ENCODE assay signal across 17 cellular contexts in genomic region chr5:1044117-1044516, GRCh38. TPM values are rescaled to one million over a fixed set of nuclear protein-coding genes. Genes with fewer than 3 reads are reported as not detected.
A peak's percentile ranks its signal among the peaks of the same experiment; 100 is the strongest.
DNase-seq lines count a peak whose midpoint lies in the region; ATAC-seq, FAIRE-seq and TF ChIP-seq lines count a peak whose summit lies in the region.
"Had no signal": no experiment of that assay in that cellular context is flagged by ENCODE, and none has a peak within 500 bp of the region (broad histone marks: within the 10 kb centered on the region; RNA-seq: fewer than 3 reads in every experiment).

No MANE protein-coding gene starts in this region.

- H3K9ac ChIP-seq in H1 (replicated peaks in 1 of 4; ENCODE audit: extremely low read depth in 1 of 4, low read depth in 3 of 4, low read length in 3 of 4) = no peak overlapping the region

- peaks cover 10 to 50% of the 10 kb centered on the region in 2 experiments for H3K9me3 ChIP-seq in H1 (ENCODE audit: insufficient read depth in 2 of 2, low read depth in 1 of 2, low read length in 1 of 2)
- H3K9me3 ChIP-seq: A549 had no signal

- H3K4me2 ChIP-seq in H1 (ENCODE audit: insufficient read depth in 1 of 2, low read depth in 2 of 2, low read length in 2 of 2) = no peak overlapping the region
- H3K4me2 ChIP-seq: A549 had no signal

- peak overlapping the region; percentile 30 for H3K56ac ChIP-seq in H1 (replicated peaks; ENCODE audit: insufficient read length, low read depth, low read length)

- H3K4me3 Mint-ChIP-seq in stimulated activated naive CD8-positive, alpha-beta T cell treated with anti-CD3 and anti-CD28 coated beads, Interleukin-15, Interleukin-2, amounts not matched to agents 100 ng/mL and 50 ng/mL, for 24 hours = no peak overlapping the region
- H3K4me3 Mint-ChIP-seq in activated T-helper 1 cell treated with anti-CD3 and anti-CD28 coated beads, Interleukin-12 subunit alpha, Interleukin-12 subunit beta, Interleukin-2, Interleukin-4 antibody, amounts not matched to agents 30 ng/mL and 10 ng/mL and 1 ng/mL, durations not matched to agents 14 hours and 24 hours and 36 hours = no peak overlapping the region
- H3K4me3 Mint-ChIP-seq: CD4-positive, alpha-beta memory T cell had no signal

- peaks cover 20% of the 10 kb centered on the region for H3K4me1 Mint-ChIP-seq in stimulated activated naive CD8-positive, alpha-beta T cell treated with anti-CD3 and anti-CD28 coated beads, Interleukin-15, Interleukin-2, amounts not matched to agents 100 ng/mL and 50 ng/mL, for 24 hours (ENCODE audit: low read depth)
- H3K4me1 Mint-ChIP-seq in activated T-helper 1 cell treated with anti-CD3 and anti-CD28 coated beads, Interleukin-12 subunit alpha, Interleukin-12 subunit beta, Interleukin-2, Interleukin-4 antibody, amounts not matched to agents 30 ng/mL and 10 ng/mL and 1 ng/mL, durations not matched to agents 14 hours and 24 hours and 36 hours (ENCODE audit: low read depth) = peaks cover 7% of the 10 kb centered on the region

- H2BK120ac ChIP-seq in H1 (replicated peaks; ENCODE audit: low read depth, low read length) = no peak overlapping the region

- H3K4ac ChIP-seq in H1 (replicated peaks; ENCODE audit: insufficient read length, low read depth, low read length) = no peak overlapping the region

- no peak for FAIRE-seq in H1 (lab: Jason Lieb, UNC)
- FAIRE-seq: A549 had no signal

- WGBS in H1 (ENCODE audit: extremely low coverage in 1 of 2, insufficient coverage in 1 of 2, insufficient read length in 1 of 2, insufficient replicate concordance in 2 of 2, low coverage in 1 of 2, low lambda C conversion rate in 2 of 2, missing lambda C conversion rate in 1 of 2), 2 experiments = 85 to 100% methylated on average over 5 of the region's 5 CpGs

- ATAC-seq in stimulated activated naive CD8-positive, alpha-beta T cell treated with anti-CD3 and anti-CD28 coated beads, Interleukin-15, Interleukin-2, amounts not matched to agents 100 U/mL and 50 U/mL, for 24 hours = no peak
- ATAC-seq in HG03095 (IDR thresholded peaks at IDR 0.05; ENCODE audit: unreplicated experiment) (no peak), GM18861 (IDR thresholded peaks at IDR 0.05; ENCODE audit: unreplicated experiment) (no peak)
- ATAC-seq: A549, GM12878 had no signal

- no peak overlapping the region for H2BK20ac ChIP-seq in H1 (ENCODE audit: low read length)

- no peaks in the 10 kb centered on the region for H3K27me3 Mint-ChIP-seq in stimulated activated naive CD8-positive, alpha-beta T cell treated with anti-CD3 and anti-CD28 coated beads, Interleukin-15, Interleukin-2, amounts not matched to agents 100 ng/mL and 50 ng/mL, for 24 hours
- H3K27me3 Mint-ChIP-seq in activated T-helper 1 cell treated with anti-CD3 and anti-CD28 coated beads, Interleukin-12 subunit alpha, Interleukin-12 subunit beta, Interleukin-2, Interleukin-4 antibody, amounts not matched to agents 30 ng/mL and 10 ng/mL and 1 ng/mL, durations not matched to agents 14 hours and 24 hours and 36 hours (ENCODE audit: insufficient read depth) = peaks cover 1% of the 10 kb centered on the region
- H3K27me3 Mint-ChIP-seq: CD4-positive, alpha-beta memory T cell had no signal

- H3K27ac Mint-ChIP-seq in stimulated activated naive CD8-positive, alpha-beta T cell treated with anti-CD3 and anti-CD28 coated beads, Interleukin-15, Interleukin-2, amounts not matched to agents 100 ng/mL and 50 ng/mL, for 24 hours = peak overlapping the region; percentile 21
- H3K27ac Mint-ChIP-seq in activated T-helper 1 cell treated with anti-CD3 and anti-CD28 coated beads, Interleukin-12 subunit alpha, Interleukin-12 subunit beta, Interleukin-2, Interleukin-4 antibody, amounts not matched to agents 30 ng/mL and 10 ng/mL and 1 ng/mL, durations not matched to agents 14 hours and 24 hours and 36 hours = peak overlapping the region; percentile 79

- intact Hi-C loops in activated T-helper 1 cell treated with anti-CD3 and anti-CD28 coated beads, Interleukin-12 subunit alpha, Interleukin-12 subunit beta, Interleukin-2, Interleukin-4 antibody, amounts not matched to agents 30 ng/mL and 10 ng/mL and 1 ng/mL, durations not matched to agents 14 hours and 24 hours and 36 hours (cut with micrococcal nuclease) = no loop called here

- H3K36me3 Mint-ChIP-seq in stimulated activated naive CD8-positive, alpha-beta T cell treated with anti-CD3 and anti-CD28 coated beads, Interleukin-15, Interleukin-2, amounts not matched to agents 100 ng/mL and 50 ng/mL, for 24 hours (ENCODE audit: low read depth) = peaks cover 15% of the 10 kb centered on the region
- peaks cover 48% of the 10 kb centered on the region for H3K36me3 Mint-ChIP-seq in activated T-helper 1 cell treated with anti-CD3 and anti-CD28 coated beads, Interleukin-12 subunit alpha, Interleukin-12 subunit beta, Interleukin-2, Interleukin-4 antibody, amounts not matched to agents 30 ng/mL and 10 ng/mL and 1 ng/mL, durations not matched to agents 14 hours and 24 hours and 36 hours (ENCODE audit: low read depth)
- H3K36me3 Mint-ChIP-seq: CD4-positive, alpha-beta memory T cell had no signal

- peaks cover 78% of the 10 kb centered on the region for H3K9me3 Mint-ChIP-seq in stimulated activated naive CD8-positive, alpha-beta T cell treated with anti-CD3 and anti-CD28 coated beads, Interleukin-15, Interleukin-2, amounts not matched to agents 100 ng/mL and 50 ng/mL, for 24 hours
- peaks cover 83% of the 10 kb centered on the region for H3K9me3 Mint-ChIP-seq in activated T-helper 1 cell treated with anti-CD3 and anti-CD28 coated beads, Interleukin-12 subunit alpha, Interleukin-12 subunit beta, Interleukin-2, Interleukin-4 antibody, amounts not matched to agents 30 ng/mL and 10 ng/mL and 1 ng/mL, durations not matched to agents 14 hours and 24 hours and 36 hours

- H3K79me1 ChIP-seq in H1 (ENCODE audit: low read depth, low read length) = no peaks in the 10 kb centered on the region

- no peaks in the 10 kb centered on the region for H3K79me2 ChIP-seq in H1 (ENCODE audit: control insufficient read depth in 1 of 2, insufficient read depth in 2 of 2, low read length in 2 of 2)

- peaks cover 0 to 14% of the 10 kb centered on the region in 2 experiments for H4K20me1 ChIP-seq in H1 (replicated peaks in 1 of 2; ENCODE audit: control insufficient read depth in 1 of 2, insufficient read depth in 2 of 2, low read length in 2 of 2)

- TF ChIP-seq EP300 in H1 (IDR thresholded peaks at IDR 0.05; ENCODE audit: borderline replicate concordance in 1 of 2, low read depth in 2 of 2, low read length in 2 of 2) = no peak

- no peak overlapping the region for H3K4me3 ChIP-seq in H1 (ENCODE audit: extremely low read depth in 1 of 4, insufficient read depth in 2 of 4, low read depth in 3 of 4, low read length in 4 of 4)
- H3K4me3 ChIP-seq: A549, GM12878 had no signal

- no peak for TF ChIP-seq RAD21 in H1 (IDR thresholded peaks at IDR 0.05 in 1 of 2, conservative IDR thresholded peaks at IDR 0.05 in 1 of 2; ENCODE audit: low read depth in 2 of 2, low read length in 2 of 2)

- TF ChIP-seq POLR2A in H1 (IDR thresholded peaks at IDR 0.05; ENCODE audit: control extremely low read depth in 1 of 2, low read depth in 2 of 2, low read length in 2 of 2) = no peak

- H3K23me2 ChIP-seq in H1 (ENCODE audit: low read depth, low read length) = peaks cover 74% of the 10 kb centered on the region; the same call in 1 of the 2 replicates

- CTCF ChIA-PET in H1 (lab: Charles Lee; ENCODE audit: partially characterized antibody) = no interaction called here

- no peaks in the 10 kb centered on the region for H3K4me1 ChIP-seq in H1 (replicated peaks in 1 of 4; ENCODE audit: control insufficient read depth in 3 of 4, insufficient read depth in 4 of 4, low read length in 3 of 4)
- H3K4me1 ChIP-seq: A549, BE2C had no signal

- H2BK15ac ChIP-seq in H1 (ENCODE audit: low read length) = no peak overlapping the region

- no peak for TF ChIP-seq CTCF in H1 (IDR thresholded peaks at IDR 0.05; ENCODE audit: control extremely low read depth in 1 of 3, insufficient read depth in 1 of 3, low read depth in 1 of 3, low read length in 3 of 3)

- no peak overlapping the region for H2BK5ac ChIP-seq in H1 (ENCODE audit: low read depth, low read length)

- no peaks in the 10 kb centered on the region for H3K36me3 ChIP-seq in H1 (ENCODE audit: control insufficient read depth in 2 of 4, insufficient read depth in 4 of 4, low read length in 3 of 4)
- H3K36me3 ChIP-seq: BE2C had no signal

- no peak overlapping the region for H2AK5ac ChIP-seq in H1 (ENCODE audit: low read depth, low read length)

- no peak overlapping the region for H4K5ac ChIP-seq in H1 (ENCODE audit: insufficient read length, low read depth, low read length)

- DNase-seq in stimulated activated naive CD8-positive, alpha-beta T cell treated with anti-CD3 and anti-CD28 coated beads, Interleukin-15, Interleukin-2, amounts not matched to agents 100 U/mL and 50 U/mL, for 24 hours = no peak
- DNase-seq in activated T-helper 1 cell treated with anti-CD3 and anti-CD28 coated beads, Interleukin-12 subunit alpha, Interleukin-12 subunit beta, Interleukin-2, Interleukin-4 antibody, amounts not matched to agents 30 ng/mL and 10 ng/mL and 1 ng/mL, durations not matched to agents 14 hours and 24 hours and 36 hours (ENCODE audit: low spot score) = no peak
- DNase-seq in H1 (ENCODE audit: low read depth in 1 of 2, low spot score in 2 of 2) = no peak
- no peak for DNase-seq in H4 (ENCODE audit: low spot score)
- DNase-seq: BE2C; CD4-positive, alpha-beta memory T cell; DMS79; GOT3; HCEC 1CT had no signal

- no peak overlapping the region for H2AFZ ChIP-seq in H1 (ENCODE audit: low read length)

- H3K14ac ChIP-seq in H1 (ENCODE audit: insufficient read length) = no peak overlapping the region

- H3K27ac ChIP-seq in H1 (ENCODE audit: low read depth, low read length) = no peak overlapping the region
- H3K27ac ChIP-seq: A549, C4-2B had no signal

- no peaks in the 10 kb centered on the region for H3K27me3 ChIP-seq in H1 (replicated peaks in 1 of 4; ENCODE audit: control insufficient read depth in 3 of 4, extremely low read depth in 1 of 4, insufficient read depth in 3 of 4, low read length in 3 of 4)
- H3K27me3 ChIP-seq: BE2C had no signal

- H4K91ac ChIP-seq in H1 (replicated peaks; ENCODE audit: insufficient read length, low read length) = no peak overlapping the region

- no peak overlapping the region for H3K23ac ChIP-seq in H1 (ENCODE audit: insufficient read length)

- no peak overlapping the region for H2BK12ac ChIP-seq in H1 (ENCODE audit: low read depth, low read length)

- H4K8ac ChIP-seq in H1 (ENCODE audit: extremely low read depth, insufficient read depth, low read length) = no peak overlapping the region

- POLR2A ChIA-PET in H1 (lab: Charles Lee; ENCODE audit: partially characterized antibody) = no interaction called here

- no peak overlapping the region for H3K18ac ChIP-seq in H1 (ENCODE audit: extremely low read depth, low read length)

RNA-seq across cellular contexts. Expression of gene NKD2, which starts 35.5 kb away (rescaled TPM):
- total RNA-seq in activated T-helper 1 cell treated with anti-CD3 and anti-CD28 coated beads, Interleukin-12 subunit alpha, Interleukin-12 subunit beta, Interleukin-2, Interleukin-4 antibody, amounts not matched to agents 30 ng/mL and 10 ng/mL and 1 ng/mL, durations not matched to agents 14 hours and 24 hours and 36 hours = 2.9 and 3.2 TPM in 2 replicates
- total RNA-seq in H1 (2021; fragmentation: NEBNext Ultra II Directional; extraction: Animal tissue kit (Norgen Biotek cat#: 25700)) = 6.3 and 7.9 TPM in 2 replicates
- 5.5 and 7.8 TPM in 2 replicates for polyA plus RNA-seq in H1 (2011; rRNA removed)
- 6.4 TPM for polyA plus RNA-seq in H1 (2011; cell fraction: cytosol; rRNA removed)
- polyA plus RNA-seq in H1 (2011; cell fraction: nucleus; rRNA removed) = 32.5 TPM
- polyA plus RNA-seq in H1 (2012, experiment 1 of 2) = 3.0 to 8.7 TPM (median 8.2 TPM) in 4 replicates
- 3.8 TPM for polyA plus RNA-seq in H1 (2012, experiment 2 of 2)
- polyA plus RNA-seq in H1 (2013, experiment 1 of 2) = 6.7 TPM
- 5.7 TPM for polyA plus RNA-seq in H1 (2013, experiment 2 of 2)
- 1.2 and 1.3 TPM in 2 replicates for polyA minus RNA-seq in H1 (2011; rRNA and poly(A)+ RNA removed)
- 3.6 TPM for polyA minus RNA-seq in H1 (2011; cell fraction: cytosol; rRNA and poly(A)+ RNA removed)
- 4.4 TPM for polyA minus RNA-seq in H1 (2011; cell fraction: nucleus; rRNA and poly(A)+ RNA removed)
- total RNA-seq in H4 (2014; rRNA removed; shearing (Covaris generic)) = 0.43 and 2.8 TPM in 2 replicates
- total RNA-seq: CD4-positive, alpha-beta memory T cell; HT1080 had no signal
- polyA plus RNA-seq: AG04450; CD4-positive, alpha-beta memory T cell had no signal
